ENCODE assay signal across 8 cellular contexts in the genomic region with DNA sequence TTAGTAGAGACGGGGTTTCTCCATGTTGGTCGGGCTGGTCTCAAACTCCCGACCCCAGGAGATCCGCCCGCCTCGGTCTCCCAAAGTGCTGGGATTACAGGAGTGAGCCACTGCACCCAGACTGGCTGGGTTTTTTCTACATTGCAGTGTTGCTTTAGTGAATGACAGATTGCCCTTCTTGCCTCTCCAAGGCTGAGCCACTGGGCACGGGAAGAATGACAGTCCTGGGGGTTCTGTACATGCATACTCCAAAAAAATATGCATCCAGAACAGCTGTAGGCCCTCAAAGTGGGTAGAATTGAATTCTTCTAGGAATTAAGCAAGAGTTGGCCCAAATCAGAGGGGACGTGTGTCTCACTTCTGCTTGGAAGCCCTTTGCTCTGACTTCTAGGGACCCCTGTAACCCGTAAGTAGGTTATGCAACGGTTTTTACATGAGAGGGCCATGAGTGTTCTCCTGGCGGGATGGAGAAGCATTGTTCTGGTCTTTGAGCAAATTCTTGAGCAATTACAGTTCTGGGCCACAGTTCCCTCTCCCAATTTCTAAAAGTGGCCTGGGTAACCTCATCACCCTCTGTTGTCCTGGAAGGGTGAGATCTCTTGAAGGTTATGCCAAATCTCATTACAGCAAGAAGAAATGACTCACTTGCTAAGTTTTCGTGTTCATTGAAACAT.
DNase-seq lines count a peak whose midpoint lies in the region; ATAC-seq and TF ChIP-seq lines count a peak whose summit lies in the region.

No MANE protein-coding gene starts in this region.

- H3K27me3 ChIP-seq in mucosa of stomach (ENCODE audit: control insufficient read depth, insufficient read depth, low read length): no peaks in the 10 kb centered on the region

- peaks cover 70% of the 10 kb centered on the region for H3K4me1 ChIP-seq in mucosa of stomach (ENCODE audit: control insufficient read depth, insufficient read depth, low read length)

- DNase-seq in AG08396 (ENCODE audit: low spot score) (peak; percentile 61), MV-4-11 (lab: John Stamatoyannopoulos, UW) (peak; percentile 99), choroid plexus epithelial cell (ENCODE audit: low read depth) (peak; percentile 48), putamen (ENCODE audit: low spot score) (no peak)
- no peak for DNase-seq in stimulated activated CD4-positive, alpha-beta T cell treated with anti-CD3 and anti-CD28 coated beads, Interleukin-4, amount 100 ng/mL, for 4 hours

- H3K9ac ChIP-seq in mucosa of stomach (ENCODE audit: low read length): peak overlapping the region; percentile 100

- ATAC-seq in HG03342 (IDR thresholded peaks at IDR 0.05; ENCODE audit: unreplicated experiment) (no peak), GM18868 (IDR thresholded peaks at IDR 0.05; ENCODE audit: unreplicated experiment) (no peak)

- no peaks in the 10 kb centered on the region for H3K36me3 ChIP-seq in mucosa of stomach (ENCODE audit: control insufficient read depth, insufficient read depth, low read length)

- no peak overlapping the region for H3K4me3 ChIP-seq in choroid plexus epithelial cell (ENCODE audit: low read depth, low read length)
- H3K4me3 ChIP-seq in mucosa of stomach (ENCODE audit: low read length): no peak overlapping the region

- no peak for TF ChIP-seq CTCF in choroid plexus epithelial cell (conservative IDR thresholded peaks at IDR 0.05; ENCODE audit: low read depth, low read length)

- no peaks in the 10 kb centered on the region for H3K9me3 ChIP-seq in mucosa of stomach (ENCODE audit: control insufficient read depth, low read length)

Comparison
In these comparisons a context has a peak if more than half of its experiments do, and no peak if none do; other contexts are left out.
1. DNase-seq: peak in AG08396 (single experiment), MV-4-11 (single experiment) and choroid plexus epithelial cell (single experiment); none in stimulated activated CD4-positive, alpha-beta T cell treated with anti-CD3 and anti-CD28 coated beads, Interleukin-4, amount 100 ng/mL, for 4 hours (0 of 2) and putamen (single experiment).